ENCODE assay signal across 1 cellular context in genomic region chr16:87437911-87438610, GRCh38.
TF ChIP-seq lines count a peak whose summit lies in the region.

No MANE protein-coding gene starts in this region.

TF ChIP-seq in IMR-90, 13 proteins besides CTCF, POLR2A, EP300 and RAD21:
- TF ChIP-seq ELK1 (IDR thresholded peaks at IDR 0.05; ENCODE audit: borderline replicate concordance, low read depth, low read length) (no peak), MXI1 (IDR thresholded peaks at IDR 0.05; ENCODE audit: borderline replicate concordance, low read depth, low read length) (no peak), SMC3 (IDR thresholded peaks at IDR 0.05; ENCODE audit: low read depth, low read length) (no peak), RCOR1 (IDR thresholded peaks at IDR 0.05; ENCODE audit: insufficient replicate concordance, low read length) (no peak), BHLHE40 (IDR thresholded peaks at IDR 0.05; ENCODE audit: low read depth, low read length) (no peak), NFE2L2 (IDR thresholded peaks at IDR 0.05; ENCODE audit: low read depth, low read length) (no peak), RFX5 (IDR thresholded peaks at IDR 0.05; ENCODE audit: low read depth, low read length) (no peak), MAFK (IDR thresholded peaks at IDR 0.05; ENCODE audit: low read depth, low read length) (no peak), FOS (IDR thresholded peaks at IDR 0.05; ENCODE audit: low read depth, low read length) (no peak), MAZ (IDR thresholded peaks at IDR 0.05; ENCODE audit: borderline replicate concordance, low read depth, low read length) (no peak), CHD1 (IDR thresholded peaks at IDR 0.05; ENCODE audit: low read depth, low read length) (no peak), CEBPB (IDR thresholded peaks at IDR 0.05; ENCODE audit: low read depth, low read length) (no peak)
- TF ChIP-seq, protein P1, sequence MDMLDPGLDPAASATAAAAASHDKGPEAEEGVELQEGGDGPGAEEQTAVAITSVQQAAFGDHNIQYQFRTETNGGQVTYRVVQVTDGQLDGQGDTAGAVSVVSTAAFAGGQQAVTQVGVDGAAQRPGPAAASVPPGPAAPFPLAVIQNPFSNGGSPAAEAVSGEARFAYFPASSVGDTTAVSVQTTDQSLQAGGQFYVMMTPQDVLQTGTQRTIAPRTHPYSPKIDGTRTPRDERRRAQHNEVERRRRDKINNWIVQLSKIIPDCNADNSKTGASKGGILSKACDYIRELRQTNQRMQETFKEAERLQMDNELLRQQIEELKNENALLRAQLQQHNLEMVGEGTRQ (IDR thresholded peaks at IDR 0.05; ENCODE audit: low read depth, low read length): no peak
